1 cellular context compared by ENCODE assay signal in the genomic region with DNA sequence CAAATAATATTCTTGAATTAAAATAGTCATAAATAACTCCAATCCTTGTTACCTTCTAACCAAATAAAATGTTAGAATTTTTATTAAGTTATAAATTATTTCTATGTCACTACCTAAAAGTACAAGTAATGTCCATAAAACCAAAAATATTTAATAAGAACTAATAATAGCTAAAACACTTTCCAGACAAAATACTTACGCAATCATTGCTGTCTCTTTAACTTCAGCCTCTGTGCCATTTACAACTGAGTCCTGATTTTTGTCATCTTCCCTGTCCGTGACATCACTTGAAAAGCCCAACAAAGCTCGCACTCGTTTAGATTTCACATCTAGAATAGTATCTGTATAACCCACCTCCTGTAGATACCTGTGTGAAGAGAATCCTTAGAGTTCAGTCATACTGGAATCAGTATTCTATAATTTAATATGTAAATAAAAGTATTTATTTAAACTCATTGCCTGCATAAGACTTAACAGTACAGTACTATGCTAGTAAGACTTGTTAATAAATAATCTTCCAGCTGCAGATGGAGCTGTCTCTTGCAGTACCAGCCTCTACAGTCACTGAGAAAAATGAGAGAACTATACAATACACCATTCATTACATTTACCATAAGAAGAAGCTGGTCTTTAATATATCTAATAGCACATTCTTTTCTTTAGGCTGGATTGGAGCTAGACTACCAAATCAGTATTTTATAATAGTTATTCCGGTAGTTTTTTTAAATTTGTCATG.
TF ChIP-seq lines count a peak whose summit lies in the region.

No MANE protein-coding gene starts in this region.

TF ChIP-seq in SK-N-SH treated with all-trans-retinoic acid at 6 μM for 48 hours, 23 proteins besides CTCF, POLR2A, EP300 and RAD21 (continued from another document):
- TF ChIP-seq, protein P1, sequence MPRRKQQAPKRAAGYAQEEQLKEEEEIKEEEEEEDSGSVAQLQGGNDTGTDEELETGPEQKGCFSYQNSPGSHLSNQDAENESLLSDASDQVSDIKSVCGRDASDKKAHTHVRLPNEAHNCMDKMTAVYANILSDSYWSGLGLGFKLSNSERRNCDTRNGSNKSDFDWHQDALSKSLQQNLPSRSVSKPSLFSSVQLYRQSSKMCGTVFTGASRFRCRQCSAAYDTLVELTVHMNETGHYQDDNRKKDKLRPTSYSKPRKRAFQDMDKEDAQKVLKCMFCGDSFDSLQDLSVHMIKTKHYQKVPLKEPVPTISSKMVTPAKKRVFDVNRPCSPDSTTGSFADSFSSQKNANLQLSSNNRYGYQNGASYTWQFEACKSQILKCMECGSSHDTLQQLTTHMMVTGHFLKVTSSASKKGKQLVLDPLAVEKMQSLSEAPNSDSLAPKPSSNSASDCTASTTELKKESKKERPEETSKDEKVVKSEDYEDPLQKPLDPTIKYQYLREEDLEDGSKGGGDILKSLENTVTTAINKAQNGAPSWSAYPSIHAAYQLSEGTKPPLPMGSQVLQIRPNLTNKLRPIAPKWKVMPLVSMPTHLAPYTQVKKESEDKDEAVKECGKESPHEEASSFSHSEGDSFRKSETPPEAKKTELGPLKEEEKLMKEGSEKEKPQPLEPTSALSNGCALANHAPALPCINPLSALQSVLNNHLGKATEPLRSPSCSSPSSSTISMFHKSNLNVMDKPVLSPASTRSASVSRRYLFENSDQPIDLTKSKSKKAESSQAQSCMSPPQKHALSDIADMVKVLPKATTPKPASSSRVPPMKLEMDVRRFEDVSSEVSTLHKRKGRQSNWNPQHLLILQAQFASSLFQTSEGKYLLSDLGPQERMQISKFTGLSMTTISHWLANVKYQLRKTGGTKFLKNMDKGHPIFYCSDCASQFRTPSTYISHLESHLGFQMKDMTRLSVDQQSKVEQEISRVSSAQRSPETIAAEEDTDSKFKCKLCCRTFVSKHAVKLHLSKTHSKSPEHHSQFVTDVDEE (CRISPR knock-in tag; IDR thresholded peaks at IDR 0.05): no peak
- no peak for TF ChIP-seq ESRRG (CRISPR knock-in tag; IDR thresholded peaks at IDR 0.05)
- no peak for TF ChIP-seq SNAI2 (CRISPR knock-in tag; IDR thresholded peaks at IDR 0.05)
- TF ChIP-seq ZNF8 (CRISPR knock-in tag; IDR thresholded peaks at IDR 0.05): no peak
- no peak for TF ChIP-seq TCF4 (CRISPR knock-in tag; IDR thresholded peaks at IDR 0.05; ENCODE audit: borderline replicate concordance)
- TF ChIP-seq CSDC2 (CRISPR knock-in tag; IDR thresholded peaks at IDR 0.05): no peak
